Comparison of ENCODE assay signal across 29 cellular contexts in genomic region chr20:45187693-45188092, GRCh38. TPM values are rescaled to one million over a fixed set of nuclear protein-coding genes. Genes with fewer than 3 reads are reported as not detected.
"Had no signal": no experiment of that assay in that cellular context is flagged by ENCODE, and none has a peak within 500 bp of the region (broad histone marks: within the 10 kb centered on the region; RNA-seq: fewer than 3 reads in every experiment).

No MANE protein-coding gene starts in this region.

- H3K27ac ChIP-seq: tibial artery had no signal

- H3K9me3 ChIP-seq: tibial artery had no signal

- H3K27me3 ChIP-seq: tibial artery had no signal

- FAIRE-seq: astrocyte, endothelial cell of umbilical vein, frontal cortex, TTC549 had no signal

- H3K4me1 ChIP-seq: tibial artery had no signal

- DNase-seq: activated CD4-positive, alpha-beta T cell treated with anti-CD3 and anti-CD28 coated beads for 36 hours; activated CD4-positive, alpha-beta T cell treated with anti-CD3 and anti-CD28 coated beads, Interleukin-2, amount 50 U/mL, for 48 hours; activated CD8-positive, alpha-beta memory T cell treated with anti-CD3 and anti-CD28 coated beads, Interleukin-2, amount 50 U/mL, for 48 hours; activated naive CD4-positive, alpha-beta T cell treated with Interleukin-2 at 50 U/mL for 16 hours; activated naive CD8-positive, alpha-beta T cell treated with anti-CD3 and anti-CD28 coated beads for 36 hours; activated T-cell treated with anti-CD3 and anti-CD28 coated beads, Interleukin-2, amount 50 U/mL, for 4 hours; central memory CD4-positive, alpha-beta T cell; dermis blood vessel endothelial cell; effector CD8-positive, alpha-beta T cell; glutamatergic neuron; hippocampal formation; midbrain; natural killer cell; retina; stimulated activated CD4-positive, alpha-beta T cell treated with anti-CD3 and anti-CD28 coated beads, Interleukin-2, amount 100 ng/mL, for 48 hours; stimulated activated CD8-positive, alpha-beta memory T cell treated with anti-CD3 and anti-CD28 coated beads, Interleukin-4, amount 100 ng/mL, for 48 hours; substantia nigra; tibial artery had no signal

- ATAC-seq: activated CD4-positive, alpha-beta T cell treated with anti-CD3 and anti-CD28 coated beads for 36 hours; activated T-cell treated with anti-CD3 and anti-CD28 coated beads, Interleukin-2, amount 50 U/mL, for 4 hours; esophagus mucosa; natural killer cell had no signal

- H3K4me3 ChIP-seq: tibial artery had no signal

RNA-seq across cellular contexts. Expression of gene PI3, which starts 13.0 kb away (rescaled TPM):
- total RNA-seq: activated CD4-positive, alpha-beta T cell treated with anti-CD3 and anti-CD28 coated beads for 36 hours; activated CD8-positive, alpha-beta memory T cell treated with anti-CD3 and anti-CD28 coated beads for 36 hours; activated naive CD8-positive, alpha-beta T cell treated with anti-CD3 and anti-CD28 coated beads for 36 hours; activated T-helper 2 cell treated with anti-CD3 and anti-CD28 coated beads, Interferon-gamma antibody, Interleukin-2, Interleukin-4, amounts not matched to agents 10 μg/mL and 5 μg/mL and 100 μg/mL, durations not matched to agents 14 hours and 24 hours and 36 hours; astrocyte; dermis blood vessel endothelial cell; endothelial cell of umbilical vein; frontal cortex; liver; osteocyte; progenitor cell of endocrine pancreas; urinary bladder had no signal
- polyA plus RNA-seq: endothelial cell of umbilical vein, liver, urinary bladder had no signal

RNA-seq across cellular contexts. Expression of gene SEMG1, which starts 19.1 kb away (rescaled TPM):
- total RNA-seq: activated CD4-positive, alpha-beta T cell treated with anti-CD3 and anti-CD28 coated beads for 36 hours; activated CD8-positive, alpha-beta memory T cell treated with anti-CD3 and anti-CD28 coated beads for 36 hours; activated naive CD8-positive, alpha-beta T cell treated with anti-CD3 and anti-CD28 coated beads for 36 hours; activated T-cell treated with anti-CD3 and anti-CD28 coated beads, Interleukin-2, amount 50 U/mL, for 4 hours; activated T-helper 2 cell treated with anti-CD3 and anti-CD28 coated beads, Interferon-gamma antibody, Interleukin-2, Interleukin-4, amounts not matched to agents 10 μg/mL and 5 μg/mL and 100 μg/mL, durations not matched to agents 14 hours and 24 hours and 36 hours; astrocyte; dermis blood vessel endothelial cell; endothelial cell of umbilical vein; esophagus mucosa; frontal cortex; liver; natural killer cell; osteocyte; progenitor cell of endocrine pancreas; urinary bladder had no signal
- polyA plus RNA-seq: endothelial cell of umbilical vein, liver, urinary bladder had no signal

RNA-seq across cellular contexts. Expression of gene SEMG2, which starts 33.5 kb away (rescaled TPM):
- total RNA-seq: activated CD4-positive, alpha-beta T cell treated with anti-CD3 and anti-CD28 coated beads for 36 hours; activated CD8-positive, alpha-beta memory T cell treated with anti-CD3 and anti-CD28 coated beads for 36 hours; activated naive CD8-positive, alpha-beta T cell treated with anti-CD3 and anti-CD28 coated beads for 36 hours; activated T-cell treated with anti-CD3 and anti-CD28 coated beads, Interleukin-2, amount 50 U/mL, for 4 hours; activated T-helper 2 cell treated with anti-CD3 and anti-CD28 coated beads, Interferon-gamma antibody, Interleukin-2, Interleukin-4, amounts not matched to agents 10 μg/mL and 5 μg/mL and 100 μg/mL, durations not matched to agents 14 hours and 24 hours and 36 hours; astrocyte; dermis blood vessel endothelial cell; endothelial cell of umbilical vein; esophagus mucosa; frontal cortex; liver; natural killer cell; osteocyte; progenitor cell of endocrine pancreas; urinary bladder had no signal
- polyA plus RNA-seq: endothelial cell of umbilical vein, liver, urinary bladder had no signal
